ENCODE assay signal across 8 cellular contexts in genomic region chr5:1633605-1634336, GRCh38.
DNase-seq lines count a peak whose midpoint lies in the region; ATAC-seq and TF ChIP-seq lines count a peak whose summit lies in the region.

No MANE protein-coding gene starts in this region.

- H3K4me3 Mint-ChIP-seq in activated CD8-positive, alpha-beta T cell treated with anti-CD3 and anti-CD28 coated beads for 36 hours = peak overlapping the region; percentile 92

- no peak for TF ChIP-seq CTCF in AG10803 (conservative IDR thresholded peaks at IDR 0.05; ENCODE audit: low read length)
- no peak for TF ChIP-seq CTCF in activated CD8-positive, alpha-beta T cell treated with anti-CD3 and anti-CD28 coated beads for 36 hours (IDR thresholded peaks at IDR 0.05)

- in situ Hi-C loops in GM18951 (cut with MboI; ENCODE audit: low sequenced_read_pairs, unreplicated experiment) = no loop called here

- CTCF ChIA-PET in activated CD8-positive, alpha-beta T cell treated with anti-CD3 and anti-CD28 coated beads for 36 hours (lab: Charles Lee) = interaction anchor here (1.3 to 1.7 kb wide), 2 partner anchors 10 to 11 kb away, joined by 4 to 14 read pairs; no protein-coding TSS in a partner anchor

- H3K36me3 Mint-ChIP-seq in activated CD8-positive, alpha-beta T cell treated with anti-CD3 and anti-CD28 coated beads for 36 hours (ENCODE audit: low read depth) = peaks cover 9% of the 10 kb centered on the region

- H3K27ac Mint-ChIP-seq in activated CD8-positive, alpha-beta T cell treated with anti-CD3 and anti-CD28 coated beads for 36 hours = peak overlapping the region; percentile 96

- intact Hi-C loops in activated CD8-positive, alpha-beta T cell treated with anti-CD3 and anti-CD28 coated beads for 36 hours (cut with micrococcal nuclease) = no loop called here

- DNase-seq in AG10803 (ENCODE audit: low read depth) (peak; percentile 77), NCI-H510A (lab: John Stamatoyannopoulos, UW) (peak; percentile 65), medulla oblongata (ENCODE audit: extremely low spot score) (peak; percentile 89)
- DNase-seq in activated CD8-positive, alpha-beta T cell treated with anti-CD3 and anti-CD28 coated beads for 36 hours = peak; percentile 85
- peak; percentile 49 for DNase-seq in effector CD4-positive, alpha-beta T cell
- peak; percentile 57 to 74 (median 67) for DNase-seq in stimulated activated CD4-positive, alpha-beta T cell treated with anti-CD3 and anti-CD28 coated beads, TNF-alpha, amount 100 ng/mL, for 48 hours (ENCODE audit: low read depth in 3 of 3)

- H3K4me1 Mint-ChIP-seq in activated CD8-positive, alpha-beta T cell treated with anti-CD3 and anti-CD28 coated beads for 36 hours (ENCODE audit: low read depth) = peaks cover 35% of the 10 kb centered on the region

- H3K9me3 Mint-ChIP-seq in activated CD8-positive, alpha-beta T cell treated with anti-CD3 and anti-CD28 coated beads for 36 hours = no peaks in the 10 kb centered on the region

- peak overlapping the region; percentile 66 for H3K4me3 ChIP-seq in AG10803 (ENCODE audit: low read length)

- ATAC-seq in HG03159 (IDR thresholded peaks at IDR 0.05; ENCODE audit: unreplicated experiment) = peak; percentile 98
- ATAC-seq in activated CD8-positive, alpha-beta T cell treated with anti-CD3 and anti-CD28 coated beads for 36 hours = peak; percentile 87

- no peaks in the 10 kb centered on the region for H3K27me3 Mint-ChIP-seq in activated CD8-positive, alpha-beta T cell treated with anti-CD3 and anti-CD28 coated beads for 36 hours

- peak; percentile 93 for TF ChIP-seq POLR2A in GM18951 (IDR thresholded peaks at IDR 0.05; ENCODE audit: extremely low read depth, insufficient read depth, insufficient read length)

- POLR2A ChIA-PET in activated CD8-positive, alpha-beta T cell treated with anti-CD3 and anti-CD28 coated beads for 36 hours (lab: Charles Lee) = interaction anchor here (0.9 to 1.6 kb wide), 4 partner anchors 15 to 499 kb away, joined by 3 to 4 read pairs (median 3); partner anchors contain the start of genes CLPTM1L and NDUFS6

Comparison
In these comparisons a context has a peak if more than half of its experiments do, and no peak if none do; other contexts are left out.
1. Peak in every context shown above with its lines: DNase-seq, ATAC-seq and H3K4me3 ChIP-seq.